In genomic region chr1:245645894-245646293, GRCh38 we compare ENCODE assay signal across 14 cellular contexts.
DNase-seq lines count a peak whose midpoint lies in the region; ATAC-seq and TF ChIP-seq lines count a peak whose summit lies in the region.
"Had no signal": no experiment of that assay in that cellular context is flagged by ENCODE, and none has a peak within 500 bp of the region (broad histone marks: within the 10 kb centered on the region; RNA-seq: fewer than 3 reads in every experiment).

No MANE protein-coding gene starts in this region.

- no peaks in the 10 kb centered on the region for H3K9me2 ChIP-seq in MM.1S (replicated peaks; ENCODE audit: insufficient read depth, low read length)

- in situ Hi-C loops in GM13976 (cut with MboI; ENCODE audit: low sequenced_read_pairs, unreplicated experiment): no loop called here

- no peaks in the 10 kb centered on the region for H3K79me2 ChIP-seq in MM.1S (ENCODE audit: low read length)
- H3K79me2 ChIP-seq: parathyroid adenoma had no signal

- no peak for TF ChIP-seq CTCF in GM13976 (IDR thresholded peaks at IDR 0.05; ENCODE audit: borderline replicate concordance, control extremely low read depth, extremely low read depth, insufficient read depth, missing control alignments)
- TF ChIP-seq CTCF in MM.1S (IDR thresholded peaks at IDR 0.05; ENCODE audit: low read length): no peak
- no peak for TF ChIP-seq CTCF in psoas muscle (IDR thresholded peaks at IDR 0.05)

- H3K9me3 ChIP-seq in MM.1S (replicated peaks; ENCODE audit: insufficient read depth, low read length) (no peaks in the 10 kb centered on the region), psoas muscle (peaks cover 12% of the 10 kb centered on the region)

- peak; percentile 51 for ATAC-seq in GM19328 (IDR thresholded peaks at IDR 0.05; ENCODE audit: unreplicated experiment)
- peak; percentile 63 for ATAC-seq in HG02798 (IDR thresholded peaks at IDR 0.05; ENCODE audit: poor library complexity, unreplicated experiment)
- ATAC-seq in psoas muscle: no peak

- H3K27ac ChIP-seq in MM.1S (ENCODE audit: low read length) (no peak overlapping the region), psoas muscle (no peak overlapping the region), caudate nucleus (ENCODE audit: low read depth, low read length) (no peak overlapping the region)
- H3K27ac ChIP-seq: parathyroid adenoma, RWPE1 had no signal

- H4K20me1 ChIP-seq in MM.1S (ENCODE audit: insufficient read depth, low read length): no peaks in the 10 kb centered on the region

- no peak overlapping the region for H3K4me3 ChIP-seq in MM.1S (ENCODE audit: low read length)
- H3K4me3 ChIP-seq in psoas muscle: no peak overlapping the region

- H3K4me2 ChIP-seq in MM.1S (ENCODE audit: low read depth, low read length): peak overlapping the region; percentile 11; the same call in 1 of the 2 replicates

- H3K4me1 ChIP-seq in MM.1S (ENCODE audit: low read length) (0 out of 2 replicates have a peak, but pooled peaks cover 4% of the 10 kb centered on the region), psoas muscle (no peaks in the 10 kb centered on the region)
- H3K4me1 ChIP-seq: parathyroid adenoma had no signal

- no peak overlapping the region for H3K9ac ChIP-seq in MM.1S (ENCODE audit: low read length)
- H3K9ac ChIP-seq: parathyroid adenoma had no signal

- intact Hi-C loops in psoas muscle (cut with DNase I): no loop called here

- H3K27me3 ChIP-seq in MM.1S (replicated peaks; ENCODE audit: insufficient read depth, low read length): no peaks in the 10 kb centered on the region
- no peaks in the 10 kb centered on the region for H3K27me3 ChIP-seq in psoas muscle (ENCODE audit: insufficient read depth in 3 of 3, low read length in 2 of 3)

- H2AFZ ChIP-seq in MM.1S (ENCODE audit: low read length): no peak overlapping the region; the same call in 1 of the 2 replicates
- H2AFZ ChIP-seq: parathyroid adenoma had no signal

- peak; percentile 55 for DNase-seq in GM13976 (ENCODE audit: low spot score)
- no peak for DNase-seq in MM.1S
- no peak for DNase-seq in NCI-H146 (lab: John Stamatoyannopoulos, UW)
- DNase-seq in psoas muscle: no peak
- no peak for DNase-seq in C1 segment of cervical spinal cord (lab: John Stamatoyannopoulos, UW)
- DNase-seq in caudate nucleus (lab: John Stamatoyannopoulos, UW): no peak
- DNase-seq: central memory CD4-positive, alpha-beta T cell; erythroblast; stimulated activated CD4-positive, alpha-beta T cell treated with anti-CD3 and anti-CD28 coated beads, Interleukin-2, amount 100 ng/mL, for 48 hours; substantia nigra had no signal

- H3F3A ChIP-seq in MM.1S (ENCODE audit: insufficient read depth, low read length): no peaks in the 10 kb centered on the region

- WGBS in psoas muscle, 3 donors: 82 to 86% (median 85%) methylated on average over 9 of the region's 9 CpGs

- no peaks in the 10 kb centered on the region for H3K36me3 ChIP-seq in MM.1S (replicated peaks; ENCODE audit: insufficient read depth, low read length)
- H3K36me3 ChIP-seq in psoas muscle (ENCODE audit: insufficient read depth in 1 of 2, low read depth in 1 of 2): no peaks in the 10 kb centered on the region

Comparison
In these comparisons a context has a peak if more than half of its experiments do, and no peak if none do; other contexts are left out.
1. ATAC-seq: peak in GM19328 (single experiment) and HG02798 (single experiment); none in psoas muscle (0 of 4).